16 cellular contexts compared by ENCODE assay signal in genomic region chr20:63129376-63129965, GRCh38.
DNase-seq lines count a peak whose midpoint lies in the region; ATAC-seq and TF ChIP-seq lines count a peak whose summit lies in the region.
"Had no signal": no experiment of that assay in that cellular context is flagged by ENCODE, and none has a peak within 500 bp of the region (broad histone marks: within the 10 kb centered on the region; RNA-seq: fewer than 3 reads in every experiment).

No MANE protein-coding gene starts in this region.

- no peak for TF ChIP-seq POLR2A in spleen (IDR thresholded peaks at IDR 0.05)

- ATAC-seq in PC-3 = peak; percentile 31

- no peaks in the 10 kb centered on the region for H4K20me1 ChIP-seq in PC-3 (ENCODE audit: low read length)

- H3K36me3 ChIP-seq in ES-I3 (ENCODE audit: insufficient read depth, low read length) (no peaks in the 10 kb centered on the region), PC-3 (ENCODE audit: low read depth, low read length) (no peaks in the 10 kb centered on the region), spleen (no peaks in the 10 kb centered on the region)
- H3K36me3 ChIP-seq: BE2C, SJSA1 had no signal

- H3K9me2 ChIP-seq in PC-3 (replicated peaks; ENCODE audit: low read length) = no peaks in the 10 kb centered on the region

- H3F3A ChIP-seq in PC-3 (ENCODE audit: low read length, unreplicated experiment) = no peaks in the 10 kb centered on the region

- POLR2A ChIA-PET in PC-3 (lab: Charles Lee; ENCODE audit: unreplicated experiment) = no interaction called here
- POLR2A ChIA-PET in GM10248 (lab: Yijun Ruan, JAX) = no interaction called here

- BruUV-seq in PC-3 (replicated peaks; lab: Mats Ljungman, UMichigan) = no TSS peak

- no peak overlapping the region for H3K4me3 ChIP-seq in PC-3 (ENCODE audit: low read length)
- H3K4me3 ChIP-seq in spleen = no peak overlapping the region
- H3K4me3 ChIP-seq: SJSA1 had no signal

- no peak overlapping the region for H2AFZ ChIP-seq in PC-3 (ENCODE audit: low read length)

- no peaks in the 10 kb centered on the region for H3K79me2 ChIP-seq in PC-3 (ENCODE audit: low read length)

- CTCF ChIA-PET in PC-3 (lab: Charles Lee) = no interaction called here
- CTCF ChIA-PET in GM10248 (lab: Yijun Ruan, JAX) = no interaction called here

- H3K27ac ChIP-seq in PC-3 (ENCODE audit: low read length) = no peak overlapping the region
- H3K27ac ChIP-seq in spleen = no peak overlapping the region
- H3K27ac ChIP-seq: SJSA1 had no signal

- peak; percentile 22 for DNase-seq in PC-3
- DNase-seq in islet precursor cell = peak; percentile 27
- peak; percentile 22 for DNase-seq in spleen
- DNase-seq in LoVo (ENCODE audit: low spot score) = no peak
- no peak for DNase-seq in NCI-H345 treated with DMSO at 0.1 percent for 48 hours (lab: John Stamatoyannopoulos, UW; ENCODE audit: unreplicated experiment)
- DNase-seq in GM10248 (ENCODE audit: extremely low spot score) = no peak
- DNase-seq: BE2C, DMS 273 treated with DMSO at 0.1 percent for 48 hours, HCEC 1CT, IMR-90, Kasumi-1, NCI-H1417, NCI-H2029, NCI-H524 had no signal

- H3K4me1 ChIP-seq in ES-I3 (ENCODE audit: insufficient read depth, low read length) (no peaks in the 10 kb centered on the region; the same call in 1 of the 2 replicates), PC-3 (ENCODE audit: insufficient read depth, low read length) (peaks cover 23% of the 10 kb centered on the region), spleen (no peaks in the 10 kb centered on the region)
- H3K4me1 ChIP-seq: BE2C, SJSA1 had no signal

- TF ChIP-seq CTCF in PC-3 (conservative IDR thresholded peaks at IDR 0.05; ENCODE audit: low read depth, low read length) (no peak), spleen (IDR thresholded peaks at IDR 0.05 in 8 of 11, conservative IDR thresholded peaks at IDR 0.05 in 3 of 11) (no peak), GM10248 (IDR thresholded peaks at IDR 0.05; ENCODE audit: control extremely low read depth, extremely low read depth, low read depth, missing control alignments) (no peak)

- H3K9me3 ChIP-seq in ES-I3 (ENCODE audit: control insufficient read depth, insufficient read depth, low read length) = no peaks in the 10 kb centered on the region
- no peaks in the 10 kb centered on the region for H3K9me3 ChIP-seq in PC-3 (ENCODE audit: low read length)
- no peaks in the 10 kb centered on the region for H3K9me3 ChIP-seq in spleen
- H3K9me3 ChIP-seq: BE2C, SJSA1 had no signal

- WGBS in spleen, 5 donors = 68 to 82% (median 75%) methylated on average over 9 of the region's 9 CpGs

- 0 out of 2 replicates have a peak overlapping the region, but pooled peaks have one; percentile 2 for H3K4me2 ChIP-seq in PC-3 (ENCODE audit: low read length)

- H3K27me3 ChIP-seq in PC-3 (ENCODE audit: low read length) = peaks cover 4% of the 10 kb centered on the region; the same call in 1 of the 2 replicates
- H3K27me3 ChIP-seq in spleen (replicated peaks in 1 of 7) = peaks cover 0 to 89% (median 19%) of the 10 kb centered on the region in 7 donors

- H3K9ac ChIP-seq in ES-I3 (ENCODE audit: low read depth, low read length) = peak overlapping the region; percentile 12; the same call in 1 of the 2 replicates
- H3K9ac ChIP-seq in PC-3 (ENCODE audit: low read length) = no peak overlapping the region

- intact Hi-C loops in PC-3 (cut with micrococcal nuclease) = no loop called here
- intact Hi-C loops in spleen (cut with DNase I; ENCODE audit: low total_unique reads) = no loop called here

Comparison
In these comparisons a context has a peak if more than half of its experiments do, and no peak if none do; other contexts are left out.
1. DNase-seq: peak in PC-3 (single experiment), islet precursor cell (single experiment) and spleen (single experiment); none in LoVo (single experiment), NCI-H345 treated with DMSO at 0.1 percent for 48 hours (single experiment) and GM10248 (single experiment).